Comparison of ENCODE assay signal across 8 cellular contexts in the genomic region with DNA sequence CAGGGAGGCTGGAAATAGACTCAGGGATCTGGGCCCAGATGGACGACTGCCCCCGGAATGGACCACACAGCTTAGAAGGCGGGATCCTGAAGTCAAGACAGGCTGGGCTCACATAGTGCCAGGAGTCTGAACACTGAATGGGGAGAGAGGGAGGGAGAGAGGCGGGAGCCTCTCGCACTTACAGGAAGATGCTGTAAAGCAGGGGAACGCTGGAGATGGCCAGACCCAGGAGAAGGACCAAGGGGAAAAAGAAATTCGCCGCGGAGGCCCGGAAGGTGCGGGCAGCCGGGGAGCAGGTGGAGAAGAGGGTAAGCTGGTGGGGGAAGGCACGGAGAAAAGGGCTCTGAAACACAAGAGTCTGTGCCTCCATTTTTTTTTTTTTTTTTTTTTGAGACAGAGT. TPM values are rescaled to one million over a fixed set of nuclear protein-coding genes. Genes with fewer than 3 reads are reported as not detected.
DNase-seq lines count a peak whose midpoint lies in the region; ATAC-seq and TF ChIP-seq lines count a peak whose summit lies in the region.

No MANE protein-coding gene starts in this region.

- peaks cover 11% of the 10 kb centered on the region for H3K27me3 ChIP-seq in KMS-11 (ENCODE audit: insufficient read depth, low read depth)

- H3K36me3 Mint-ChIP-seq in MCF 10A (ENCODE audit: insufficient read depth, unreplicated experiment) (peaks cover 22% of the 10 kb centered on the region), nephron (ENCODE audit: low read depth) (peaks cover 28% of the 10 kb centered on the region)

- no peak overlapping the region for H2AFZ ChIP-seq in KMS-11 (ENCODE audit: low read depth)

- H3K9ac ChIP-seq in KMS-11, result no peak overlapping the region

- DNase-seq in COLO668 (lab: John Stamatoyannopoulos, UW; ENCODE audit: unreplicated experiment), result peak; percentile 20
- no peak for DNase-seq in MCF 10A (ENCODE audit: unreplicated experiment)
- DNase-seq in HuH-7.5 (ENCODE audit: low spot score), result no peak
- no peak for DNase-seq in NCI-H128 (lab: John Stamatoyannopoulos, UW; ENCODE audit: unreplicated experiment)

- no peak for TF ChIP-seq CTCF in KMS-11 (conservative IDR thresholded peaks at IDR 0.05; ENCODE audit: low read depth, low read length)
- no peak for TF ChIP-seq CTCF in MCF 10A (IDR thresholded peaks at IDR 0.05; ENCODE audit: unreplicated experiment)
- TF ChIP-seq CTCF in nephron (IDR thresholded peaks at IDR 0.05; ENCODE audit: unreplicated experiment in 3 of 3), result no peak

- H3K36me3 ChIP-seq in KMS-11 (ENCODE audit: insufficient read depth), result no peaks in the 10 kb centered on the region

- H3K27me3 Mint-ChIP-seq in MCF 10A (ENCODE audit: insufficient read depth, unreplicated experiment), result no peaks in the 10 kb centered on the region
- peaks cover 15% of the 10 kb centered on the region for H3K27me3 Mint-ChIP-seq in nephron (ENCODE audit: low read depth)

- intact Hi-C loops in MCF 10A (cut with micrococcal nuclease), result loop anchor here (5.0 kb wide), 1 partner anchor 41 kb away; a partner anchor contains a TSS

- CTCF ChIA-PET in MCF 10A (lab: Yijun Ruan, JAX), result no interaction called here

- POLR2A ChIA-PET in MCF 10A (lab: Yijun Ruan, JAX), result interaction anchor here (0.6 to 10.2 kb wide), 8 partner anchors 10 to 1571 kb away, joined by 3 to 110 read pairs (median 6); a partner anchor contains a TSS

- H3K4me3 Mint-ChIP-seq in MCF 10A (ENCODE audit: unreplicated experiment) (peak overlapping the region; percentile 76), nephron (peak overlapping the region; percentile 98 to 99 (median 98))

- H4K20me1 ChIP-seq in KMS-11 (ENCODE audit: insufficient read depth), result no peaks in the 10 kb centered on the region

- H3K4me2 ChIP-seq in KMS-11, result peak overlapping the region; percentile 35; the same call in 1 of the 2 replicates

- peaks cover 32% of the 10 kb centered on the region for H3K4me1 ChIP-seq in KMS-11 (ENCODE audit: low read depth, poor library complexity, severe bottlenecking)

- H3K79me2 ChIP-seq in KMS-11 (ENCODE audit: insufficient read depth, low read depth), result peaks cover 13% of the 10 kb centered on the region; the same call in 1 of the 2 replicates

- H3K4me3 ChIP-seq in KMS-11 (IDR thresholded peaks at IDR 0.05; ENCODE audit: insufficient read depth, low read depth, low read length), result no peak overlapping the region

- H3K27ac ChIP-seq in KMS-11, result no peak overlapping the region

- no TSS peak for BruUV-seq in MCF 10A (replicated peaks; lab: Mats Ljungman, UMichigan)

- ATAC-seq in HG03280 (IDR thresholded peaks at IDR 0.05; ENCODE audit: unreplicated experiment) (no peak), HG03439 (IDR thresholded peaks at IDR 0.05; ENCODE audit: unreplicated experiment) (no peak)

- peak overlapping the region; percentile 85 for H3K27ac Mint-ChIP-seq in MCF 10A (ENCODE audit: low read depth, unreplicated experiment)
- H3K27ac Mint-ChIP-seq in nephron, result peak overlapping the region; percentile 97 to 98 (median 97)

- no peaks in the 10 kb centered on the region for H3K9me3 Mint-ChIP-seq in MCF 10A (ENCODE audit: unreplicated experiment)
- H3K9me3 Mint-ChIP-seq in nephron, result peaks cover 17% of the 10 kb centered on the region

- H3K4me1 Mint-ChIP-seq in MCF 10A (ENCODE audit: insufficient read depth, unreplicated experiment), result peaks cover 22% of the 10 kb centered on the region
- H3K4me1 Mint-ChIP-seq in nephron, result peaks cover 34% of the 10 kb centered on the region

RNA-seq across cellular contexts. Expression of a gene that starts 1.4 kb away (rescaled TPM):
- 6.1 and 8.2 TPM in 2 replicates for total RNA-seq in MCF 10A (2022)

RNA-seq across cellular contexts. Expression of a gene that starts 12.0 kb away (rescaled TPM):
- total RNA-seq in MCF 10A (2022), result 3.7 and 6.1 TPM in 2 replicates

RNA-seq across cellular contexts. Expression of a gene that starts 23.4 kb away (rescaled TPM):
- total RNA-seq in MCF 10A (2022), result 63.2 and 80.5 TPM in 2 replicates

RNA-seq across cellular contexts. Expression of a gene that starts 28.4 kb away (rescaled TPM):
- total RNA-seq in MCF 10A (2022), result 43.8 and 49.5 TPM in 2 replicates

RNA-seq across cellular contexts. Expression of a gene that starts 30.2 kb away (rescaled TPM):
- total RNA-seq in MCF 10A (2022), result 28.0 and 40.1 TPM in 2 replicates
